ENCODE assay signal across 1 cellular context in the genomic region with DNA sequence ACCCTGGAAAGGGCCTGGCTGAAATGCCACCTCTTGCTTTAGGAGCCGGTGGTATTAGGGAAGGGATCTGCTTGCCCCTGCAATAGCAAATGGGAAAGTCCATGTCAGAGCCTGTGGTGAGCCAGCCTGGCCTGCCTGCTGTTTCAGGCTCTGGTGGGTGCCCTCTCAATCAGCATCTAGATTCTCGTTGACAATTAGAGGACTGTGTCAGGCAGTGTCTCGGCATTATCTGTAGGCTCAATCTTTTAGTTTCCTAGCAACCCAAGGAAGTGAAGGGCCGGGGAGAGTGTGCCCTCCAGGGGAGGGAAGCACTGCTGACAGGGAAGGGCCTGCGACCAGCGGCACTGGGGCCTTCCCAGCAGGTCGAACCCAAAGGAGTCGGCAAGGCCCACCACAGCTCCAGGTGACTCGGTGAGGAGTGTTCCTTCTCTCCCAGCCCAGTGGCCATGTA.
TF ChIP-seq lines count a peak whose summit lies in the region.

No MANE protein-coding gene starts in this region.

TF ChIP-seq in SK-N-SH treated with all-trans-retinoic acid at 6 μM for 48 hours, 23 proteins besides CTCF, POLR2A, EP300 and RAD21 (continued from another document):
- TF ChIP-seq POU6F1 (CRISPR knock-in tag; IDR thresholded peaks at IDR 0.05; ENCODE audit: borderline replicate concordance, low read depth): no peak
TF ChIP-seq in SK-N-SH treated with all-trans-retinoic acid at 6 μM for 48 hours: peak in this region for 0.
